In the genomic region with DNA sequence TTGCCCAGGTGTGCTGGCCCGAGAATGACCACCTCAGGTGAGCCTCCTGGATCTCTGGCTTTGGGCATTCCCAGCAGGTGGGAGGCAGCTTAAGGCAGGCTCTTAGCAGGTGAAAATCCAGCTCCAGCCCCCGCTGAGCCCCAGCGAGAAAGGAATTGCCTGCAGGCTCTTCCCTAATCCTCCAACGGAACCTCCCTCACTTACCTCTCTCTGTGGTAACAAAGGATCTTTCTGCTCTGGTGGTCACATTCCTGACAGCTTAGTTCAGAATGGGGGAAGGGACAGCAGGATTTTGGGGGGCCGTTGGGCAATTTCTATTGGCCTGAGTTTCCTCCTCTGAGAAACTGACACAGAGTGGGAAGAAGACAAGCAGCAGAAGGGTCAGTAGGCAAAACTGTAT, we compare ENCODE assay signal across 16 cellular contexts.
"Had no signal": no experiment of that assay in that cellular context is flagged by ENCODE, and none has a peak within 500 bp of the region (broad histone marks: within the 10 kb centered on the region; RNA-seq: fewer than 3 reads in every experiment).

No MANE protein-coding gene starts in this region.

- H3K36me3 Mint-ChIP-seq: activated naive CD4-positive, alpha-beta T cell treated with anti-CD3 and anti-CD28 coated beads, Interleukin-2, amount 10 ng/mL, durations not matched to agents 7 days and 5 days; natural killer cell had no signal

- DNase-seq: activated CD4-positive, alpha-beta T cell treated with anti-CD3 and anti-CD28 coated beads, Interleukin-2, amount 50 U/mL, for 1 hour; activated naive CD4-positive, alpha-beta T cell treated with anti-CD3 and anti-CD28 coated beads, Interleukin-2, amount 10 ng/mL, durations not matched to agents 7 days and 5 days; activated T-cell treated with anti-CD3 and anti-CD28 coated beads for 4 hours; effector CD4-positive, alpha-beta T cell; foreskin melanocyte; head of caudate nucleus; mammary epithelial cell; natural killer cell; psoas muscle; sigmoid colon; stimulated activated CD4-positive, alpha-beta T cell treated with anti-CD3 and anti-CD28 coated beads, Interleukin-2, amount 100 ng/mL, for 24 hours; stimulated activated naive CD4-positive, alpha-beta T cell; substantia nigra; trophoblast cell had no signal

- H3K36me3 ChIP-seq: sigmoid colon had no signal

- H3K27ac Mint-ChIP-seq: activated naive CD4-positive, alpha-beta T cell treated with anti-CD3 and anti-CD28 coated beads, Interleukin-2, amount 10 ng/mL, durations not matched to agents 7 days and 5 days; activated T-helper 17 cell treated with anti-CD3 and anti-CD28 coated beads, Interleukin-2, amount 50 U/mL, for 72 hours; natural killer cell had no signal

- H3K4me1 ChIP-seq: psoas muscle, sigmoid colon had no signal

- ATAC-seq: activated T-helper 17 cell treated with anti-CD3 and anti-CD28 coated beads, Interleukin-2, amount 50 U/mL, for 72 hours; left lobe of liver; natural killer cell; psoas muscle had no signal

- H3K9me3 ChIP-seq: psoas muscle, sigmoid colon had no signal

- H3K4me3 ChIP-seq: psoas muscle, sigmoid colon had no signal

- H3K4me3 Mint-ChIP-seq: activated naive CD4-positive, alpha-beta T cell treated with anti-CD3 and anti-CD28 coated beads, Interleukin-2, amount 10 ng/mL, durations not matched to agents 7 days and 5 days; activated T-helper 17 cell treated with anti-CD3 and anti-CD28 coated beads, Interleukin-2, amount 50 U/mL, for 72 hours; natural killer cell had no signal

- H3K27ac ChIP-seq: psoas muscle, sigmoid colon had no signal

- H3K9me3 Mint-ChIP-seq: activated naive CD4-positive, alpha-beta T cell treated with anti-CD3 and anti-CD28 coated beads, Interleukin-2, amount 10 ng/mL, durations not matched to agents 7 days and 5 days; activated T-helper 17 cell treated with anti-CD3 and anti-CD28 coated beads, Interleukin-2, amount 50 U/mL, for 72 hours had no signal
